In the genomic region with DNA sequence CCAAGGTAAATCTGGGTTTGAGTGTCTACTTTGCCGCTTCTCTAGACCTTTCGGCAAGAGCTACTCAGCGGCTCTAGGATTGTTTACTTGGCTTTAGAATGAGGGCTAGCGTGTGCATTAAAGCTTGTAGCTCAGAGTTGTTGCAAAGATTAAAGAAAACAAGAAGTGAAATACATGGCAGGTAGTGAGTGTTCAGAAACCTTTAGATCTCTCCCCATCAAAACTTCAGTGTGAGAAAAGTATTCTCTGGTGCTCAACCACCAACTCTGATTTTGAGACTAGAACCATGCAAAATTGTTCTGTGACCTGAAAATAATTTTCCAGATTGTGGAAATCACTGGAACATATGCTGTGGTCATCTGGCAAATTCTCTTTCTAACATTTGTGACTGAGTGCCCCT, we compare ENCODE assay signal across 12 cellular contexts.
A peak's percentile ranks its signal among the peaks of the same experiment; 100 is the strongest.
DNase-seq lines count a peak whose midpoint lies in the region; ATAC-seq, FAIRE-seq and TF ChIP-seq lines count a peak whose summit lies in the region.
"Had no signal": no experiment of that assay in that cellular context is flagged by ENCODE, and none has a peak within 500 bp of the region (broad histone marks: within the 10 kb centered on the region; RNA-seq: fewer than 3 reads in every experiment).

No MANE protein-coding gene starts in this region.

- intact Hi-C loops in posterior cingulate gyrus (cut with DNase I): loop anchor here (1.0 kb wide), 1 partner anchor 420 kb away; no protein-coding TSS in a partner anchor

- H3K9me3 ChIP-seq in upper lobe of left lung: no peaks in the 10 kb centered on the region
- H3K9me3 ChIP-seq: gastrocnemius medialis had no signal

- peak; percentile 57 for ATAC-seq in HG02588 (IDR thresholded peaks at IDR 0.05; ENCODE audit: unreplicated experiment)
- ATAC-seq in HG03432 (IDR thresholded peaks at IDR 0.05; ENCODE audit: unreplicated experiment): peak; percentile 61
- no peak for ATAC-seq in HG02970 (IDR thresholded peaks at IDR 0.05; ENCODE audit: low FRiP score, unreplicated experiment)
- ATAC-seq in upper lobe of left lung (ENCODE audit: low FRiP score in 2 of 2): no peak
- ATAC-seq: activated T-helper 17 cell treated with anti-CD3 and anti-CD28 coated beads, Interleukin-2, amount 50 U/mL, for 72 hours had no signal

- DNase-seq in GM19239 (ENCODE audit: insufficient read length, low spot score) (peak; percentile 8), retina (peak; percentile 19), posterior cingulate gyrus (no peak), upper lobe of left lung (no peak)
- DNase-seq: KG1 had no signal

- no peaks in the 10 kb centered on the region for H3K4me1 ChIP-seq in upper lobe of left lung

- TF ChIP-seq EP300 in upper lobe of left lung (IDR thresholded peaks at IDR 0.05): no peak

- 74 to 81% methylated on average over 4 of the region's 4 CpGs for WGBS in upper lobe of left lung, 2 donors

- TF ChIP-seq CTCF in upper lobe of left lung (IDR thresholded peaks at IDR 0.05): no peak

- peak; percentile 88 for FAIRE-seq in GM19239 (lab: Jason Lieb, UNC)

- H3K27me3 ChIP-seq in upper lobe of left lung: no peaks in the 10 kb centered on the region
- H3K27me3 ChIP-seq: gastrocnemius medialis had no signal

- no peak overlapping the region for H3K4me3 ChIP-seq in upper lobe of left lung
- H3K4me3 ChIP-seq: coronary artery, gastrocnemius medialis had no signal

- TF ChIP-seq POLR2A in upper lobe of left lung (IDR thresholded peaks at IDR 0.05): no peak

- no peaks in the 10 kb centered on the region for H3K36me3 ChIP-seq in upper lobe of left lung
- H3K36me3 ChIP-seq: gastrocnemius medialis had no signal

- no peak overlapping the region for H3K27ac ChIP-seq in upper lobe of left lung
- H3K27ac ChIP-seq: coronary artery, gastrocnemius medialis, VCaP had no signal

Comparison
In these comparisons a context has a peak if more than half of its experiments do, and no peak if none do; other contexts are left out.
1. DNase-seq: peak in GM19239 (single experiment) and retina (single experiment); none in posterior cingulate gyrus (0 of 10) and upper lobe of left lung (0 of 2).
2. ATAC-seq: peak in HG02588 (single experiment) and HG03432 (single experiment); none in HG02970 (single experiment) and upper lobe of left lung (0 of 2).